25 cellular contexts compared by ENCODE assay signal in the genomic region with DNA sequence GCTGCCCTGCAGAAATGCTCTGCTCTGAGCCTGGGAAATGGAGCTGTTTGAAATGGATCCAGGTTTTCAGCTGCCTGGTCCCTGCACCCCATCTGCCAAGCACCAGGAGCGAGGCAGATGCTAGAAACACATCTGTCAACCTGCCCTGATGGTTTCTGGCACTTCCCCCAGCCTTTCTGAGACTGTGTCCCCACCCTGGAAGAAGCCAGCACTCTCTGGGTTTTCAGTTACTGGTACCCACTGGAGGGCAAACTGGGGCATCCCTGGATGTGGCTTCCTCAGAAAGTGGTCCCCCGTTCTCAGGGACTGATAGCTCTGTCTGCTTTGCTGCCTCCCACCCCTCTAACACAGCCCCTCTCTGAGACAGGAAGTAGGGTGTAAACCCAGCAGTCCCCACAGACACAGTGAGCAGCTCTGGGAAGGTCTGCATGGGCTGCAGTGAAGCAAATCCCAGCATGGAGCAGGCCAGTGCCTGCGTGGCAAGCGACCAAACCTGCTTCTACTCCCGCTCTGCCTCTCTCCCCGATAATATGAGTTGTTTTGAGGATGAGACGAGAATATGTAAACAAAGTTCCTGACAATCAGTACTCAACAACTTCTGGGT. TPM values are rescaled to one million over a fixed set of nuclear protein-coding genes. Genes with fewer than 3 reads are reported as not detected.
"Had no signal": no experiment of that assay in that cellular context is flagged by ENCODE, and none has a peak within 500 bp of the region (broad histone marks: within the 10 kb centered on the region; RNA-seq: fewer than 3 reads in every experiment).

No MANE protein-coding gene starts in this region.

- H3K27ac Mint-ChIP-seq: activated B cell treated with CpG ODN at 0.5 μM for 24 hours; activated CD8-positive, alpha-beta T cell treated with anti-CD3 and anti-CD28 coated beads for 36 hours; type B pancreatic cell had no signal

- ATAC-seq: activated CD8-positive, alpha-beta T cell treated with anti-CD3 and anti-CD28 coated beads for 36 hours; heart left ventricle; psoas muscle; right cardiac atrium had no signal

- DNase-seq: activated B cell treated with CpG ODN at 0.5 μM for 24 hours; activated CD4-positive, alpha-beta T cell treated with anti-CD3 and anti-CD28 coated beads for 48 hours; activated CD8-positive, alpha-beta memory T cell treated with anti-CD3 and anti-CD28 coated beads, Interleukin-2, amount 50 U/mL, for 4 hours; activated CD8-positive, alpha-beta T cell treated with anti-CD3 and anti-CD28 coated beads for 36 hours; activated effector memory CD4-positive, alpha-beta T cell treated with Interleukin-2 at 50 U/mL for 16 hours; activated naive CD4-positive, alpha-beta T cell treated with anti-CD3 and anti-CD28 coated beads, Interleukin-2, amount 50 U/mL, for 16 hours; activated T-cell treated with anti-CD3 and anti-CD28 coated beads, Interleukin-2, amount 50 U/mL, for 48 hours; aorta; brain microvascular endothelial cell; central memory CD4-positive, alpha-beta T cell; heart left ventricle; kidney glomerular epithelial cell; left ventricle myocardium inferior; mammary epithelial cell; midbrain; psoas muscle; right cardiac atrium; small intestine; stimulated activated CD4-positive, alpha-beta T cell treated with anti-CD3 and anti-CD28 coated beads, Interleukin-15, amount 100 ng/mL, for 24 hours; stimulated activated CD4-positive, alpha-beta T cell treated with anti-CD3 and anti-CD28 coated beads, Interleukin-2, amount 100 ng/mL, for 48 hours; T-helper 9 cell; testis had no signal

- H3K27ac ChIP-seq: brain microvascular endothelial cell, heart left ventricle, left ventricle myocardium inferior, psoas muscle, testis had no signal

- H3K27me3 ChIP-seq: brain microvascular endothelial cell, testis had no signal

- H3K9me3 Mint-ChIP-seq: activated B cell treated with CpG ODN at 0.5 μM for 24 hours; activated CD8-positive, alpha-beta T cell treated with anti-CD3 and anti-CD28 coated beads for 36 hours; type B pancreatic cell had no signal

- H3K4me3 ChIP-seq: heart left ventricle, left ventricle myocardium inferior, psoas muscle, testis had no signal

- H3K4me1 ChIP-seq: heart left ventricle, left ventricle myocardium inferior, psoas muscle, testis had no signal

- FAIRE-seq: colon, frontal cortex, small intestine had no signal

- H3K9me3 ChIP-seq: heart left ventricle, left ventricle myocardium inferior, psoas muscle, testis had no signal

- H3K4me3 Mint-ChIP-seq: activated B cell treated with CpG ODN at 0.5 μM for 24 hours; activated CD8-positive, alpha-beta T cell treated with anti-CD3 and anti-CD28 coated beads for 36 hours; type B pancreatic cell had no signal

- H3K36me3 ChIP-seq: brain microvascular endothelial cell, heart left ventricle, left ventricle myocardium inferior had no signal

- H3K36me3 Mint-ChIP-seq: type B pancreatic cell had no signal

RNA-seq across cellular contexts. Expression of a gene that starts 54.2 kb away (rescaled TPM):
- total RNA-seq: activated CD8-positive, alpha-beta T cell treated with anti-CD3 and anti-CD28 coated beads for 36 hours had no signal
